ENCODE assay signal across 8 cellular contexts in genomic region chr1:52904590-52905375, GRCh38. TPM values are rescaled to one million over a fixed set of nuclear protein-coding genes. Genes with fewer than 3 reads are reported as not detected.
A peak's percentile ranks its signal among the peaks of the same experiment; 100 is the strongest.
DNase-seq lines count a peak whose midpoint lies in the region; ATAC-seq and TF ChIP-seq lines count a peak whose summit lies in the region.

No MANE protein-coding gene starts in this region.

- H2AFZ ChIP-seq in GM23248 = no peak overlapping the region
- peak overlapping the region; percentile 38 for H2AFZ ChIP-seq in neuron (ENCODE audit: low read depth, low read length)

- H3K4me2 ChIP-seq in GM23248 (ENCODE audit: unreplicated experiment) = no peak overlapping the region

- CTCF ChIA-PET in CD4-positive, alpha-beta T cell (lab: Charles Lee) = interaction anchor here (0.6 to 1.3 kb wide), 3 partner anchors 14 to 277 kb away, joined by 3 to 8 read pairs (median 3); partner anchors contain the start of gene ECHDC2

- no peaks in the 10 kb centered on the region for H3K9me3 ChIP-seq in CD4-positive, alpha-beta T cell (ENCODE audit: control insufficient read depth, low read length)
- H3K9me3 ChIP-seq in GM23248 (ENCODE audit: low read depth) (no peaks in the 10 kb centered on the region), Peyer's patch (no peaks in the 10 kb centered on the region), neuron (ENCODE audit: low read length) (no peaks in the 10 kb centered on the region)
- no peaks in the 10 kb centered on the region for H3K9me3 ChIP-seq in effector memory CD4-positive, alpha-beta T cell (ENCODE audit: control insufficient read depth, low read length)

- H3K27me3 ChIP-seq in CD4-positive, alpha-beta T cell (ENCODE audit: control insufficient read depth, insufficient read depth, low read length) = no peaks in the 10 kb centered on the region
- H3K27me3 ChIP-seq in GM23248 (replicated peaks; ENCODE audit: insufficient read depth) (no peaks in the 10 kb centered on the region), Peyer's patch (no peaks in the 10 kb centered on the region), neuron (ENCODE audit: insufficient read depth, low read length) (no peaks in the 10 kb centered on the region)
- no peaks in the 10 kb centered on the region for H3K27me3 ChIP-seq in effector memory CD4-positive, alpha-beta T cell (replicated peaks; ENCODE audit: control insufficient read depth, insufficient read depth, low read length, poor library complexity, severe bottlenecking)

- in situ Hi-C loops in GM23248 (cut with MboI) = loop anchor here (10.0 kb wide), 1 partner anchor 290 kb away; the partner anchor contains the start of gene CPT2

- H3K9me2 ChIP-seq in GM23248 (ENCODE audit: insufficient read depth) = no peaks in the 10 kb centered on the region

- peak; percentile 71 for ATAC-seq in CD4-positive, alpha-beta T cell (ENCODE audit: poor library complexity)
- ATAC-seq in central memory CD8-positive, alpha-beta T cell (replicated peaks; ENCODE audit: extremely low read depth, poor library complexity, severe bottlenecking) = peak; percentile 49
- ATAC-seq in HG02623 (IDR thresholded peaks at IDR 0.05; ENCODE audit: unreplicated experiment) = no peak

- no peak overlapping the region for H3K27ac ChIP-seq in CD4-positive, alpha-beta T cell (ENCODE audit: low read depth, low read length)
- H3K27ac ChIP-seq in GM23248 (no peak overlapping the region), Peyer's patch (no peak overlapping the region), caudate nucleus (ENCODE audit: low read depth, low read length) (no peak overlapping the region)
- H3K27ac ChIP-seq in effector memory CD4-positive, alpha-beta T cell (ENCODE audit: insufficient read depth, low read length, poor library complexity, severe bottlenecking) = no peak overlapping the region

- no peak overlapping the region for H3K9ac ChIP-seq in GM23248

- POLR2A ChIA-PET in CD4-positive, alpha-beta T cell (lab: Charles Lee) = interaction anchor here (1.1 to 1.4 kb wide), 2 partner anchors 23 kb away, joined by 3 read pairs; partner anchors contain the start of gene SCP2

- H3K27me3 Mint-ChIP-seq in CD4-positive, alpha-beta T cell = no peaks in the 10 kb centered on the region
- no peaks in the 10 kb centered on the region for H3K27me3 Mint-ChIP-seq in central memory CD8-positive, alpha-beta T cell

- no peak overlapping the region for H3K27ac Mint-ChIP-seq in CD4-positive, alpha-beta T cell
- H3K27ac Mint-ChIP-seq in central memory CD8-positive, alpha-beta T cell (ENCODE audit: low read depth) = peak overlapping the region; percentile 67

- no peaks in the 10 kb centered on the region for H3K79me2 ChIP-seq in GM23248 (ENCODE audit: insufficient read depth)

- no peak for TF ChIP-seq POLR2A in Peyer's patch (IDR thresholded peaks at IDR 0.05)

- H3K9me3 Mint-ChIP-seq in CD4-positive, alpha-beta T cell = no peaks in the 10 kb centered on the region
- no peaks in the 10 kb centered on the region for H3K9me3 Mint-ChIP-seq in central memory CD8-positive, alpha-beta T cell

- H3K4me3 Mint-ChIP-seq in CD4-positive, alpha-beta T cell = no peak overlapping the region
- H3K4me3 Mint-ChIP-seq in central memory CD8-positive, alpha-beta T cell = no peak overlapping the region

- H3K4me1 ChIP-seq in GM23248 (ENCODE audit: insufficient read depth) = no peaks in the 10 kb centered on the region
- H3K4me1 ChIP-seq in Peyer's patch = peaks cover 0 to 4% (median 0%) of the 10 kb centered on the region in 4 donors
- H3K4me1 ChIP-seq in neuron (ENCODE audit: insufficient read depth, low read length) = no peaks in the 10 kb centered on the region
- no peaks in the 10 kb centered on the region for H3K4me1 ChIP-seq in effector memory CD4-positive, alpha-beta T cell (ENCODE audit: control insufficient read depth, insufficient read depth, low read length, poor library complexity, severe bottlenecking)

- peaks cover 29% of the 10 kb centered on the region for H3K36me3 Mint-ChIP-seq in CD4-positive, alpha-beta T cell (ENCODE audit: low read depth)
- H3K36me3 Mint-ChIP-seq in central memory CD8-positive, alpha-beta T cell (ENCODE audit: insufficient read depth) = peaks cover 11% of the 10 kb centered on the region

- intact Hi-C loops in CD4-positive, alpha-beta T cell (cut with DNase I, micrococcal nuclease) = loop anchor here in 1 of 2 experiments (5.0 kb wide), 1 partner anchor 278 kb away; no protein-coding TSS in a partner anchor

- H4K20me1 ChIP-seq in GM23248 (ENCODE audit: insufficient read depth) = no peaks in the 10 kb centered on the region

- peak in 4 of 10 experiments; percentile 13 to 42 (median 24) for DNase-seq in CD4-positive, alpha-beta T cell
- DNase-seq in GM23248 (peak; percentile 57), Peyer's patch (no peak), caudate nucleus (lab: John Stamatoyannopoulos, UW) (no peak)
- DNase-seq in central memory CD8-positive, alpha-beta T cell (ENCODE audit: low spot score in 2 of 2) = no peak
- no peak for DNase-seq in effector memory CD4-positive, alpha-beta T cell

- no peak overlapping the region for H3K4me3 ChIP-seq in GM23248
- no peak overlapping the region for H3K4me3 ChIP-seq in Peyer's patch
- no peak overlapping the region for H3K4me3 ChIP-seq in neuron (ENCODE audit: low read length)
- no peak overlapping the region for H3K4me3 ChIP-seq in effector memory CD4-positive, alpha-beta T cell (ENCODE audit: insufficient read depth, low read depth, low read length, poor library complexity, severe bottlenecking)

- 0 out of 2 replicates have a peak, but pooled peaks cover 2% of the 10 kb centered on the region for H3F3A ChIP-seq in GM23248 (ENCODE audit: insufficient read depth)

- peak; percentile 37 for TF ChIP-seq CTCF in CD4-positive, alpha-beta T cell (IDR thresholded peaks at IDR 0.05)
- peak in 4 of 6 experiments; percentile 11 to 35 (median 23) for TF ChIP-seq CTCF in Peyer's patch (IDR thresholded peaks at IDR 0.05)

- no peaks in the 10 kb centered on the region for H3K4me1 Mint-ChIP-seq in CD4-positive, alpha-beta T cell (ENCODE audit: low read depth)
- H3K4me1 Mint-ChIP-seq in central memory CD8-positive, alpha-beta T cell = peaks cover 8% of the 10 kb centered on the region

- 83 to 85% methylated on average over 20 to 21 of the region's 23 CpGs for WGBS in GM23248 (ENCODE audit: low coverage in 1 of 2, low lambda C conversion rate in 2 of 2, missing lambda C conversion rate in 2 of 2), 2 experiments

- no peaks in the 10 kb centered on the region for H3K36me3 ChIP-seq in GM23248 (ENCODE audit: low read depth)
- H3K36me3 ChIP-seq in Peyer's patch = no peaks in the 10 kb centered on the region
- no peaks in the 10 kb centered on the region for H3K36me3 ChIP-seq in neuron (ENCODE audit: insufficient read depth, low read length)
- peaks cover 3% of the 10 kb centered on the region for H3K36me3 ChIP-seq in effector memory CD4-positive, alpha-beta T cell (ENCODE audit: control insufficient read depth, insufficient read depth, low read length)

RNA-seq across cellular contexts. Expression of gene ECHDC2, which starts 16.8 kb away (rescaled TPM):
- 100 to 1,000 TPM; 121 to 140 TPM for total RNA-seq in CD4-positive, alpha-beta T cell
- total RNA-seq in GM23248 (2014; rRNA removed; shearing (Covaris generic)) = 25.4 and 25.8 TPM in 2 replicates
- 35.2 and 41.0 TPM in 2 replicates for polyA plus RNA-seq in GM23248 (2016; fragmentation: Nextera tagmentation; extraction: Ambion mirVana)
- 100 to 1,000 TPM; 191 to 421 (median 263) TPM for total RNA-seq in Peyer's patch

RNA-seq across cellular contexts. Expression of gene SCP2, which starts 22.3 kb away (rescaled TPM):
- total RNA-seq in CD4-positive, alpha-beta T cell = 10 to 100 TPM; 22.7 to 27.0 TPM
- total RNA-seq in GM23248 (2014; rRNA removed; shearing (Covaris generic)) = 200 and 209 TPM in 2 replicates
- 257 and 265 TPM in 2 replicates for polyA plus RNA-seq in GM23248 (2016; fragmentation: Nextera tagmentation; extraction: Ambion mirVana)
- total RNA-seq in Peyer's patch = 100 to 1,000 TPM; 161 to 402 (median 219) TPM
